Comparison of ENCODE assay signal across 4 cellular contexts in the genomic region with DNA sequence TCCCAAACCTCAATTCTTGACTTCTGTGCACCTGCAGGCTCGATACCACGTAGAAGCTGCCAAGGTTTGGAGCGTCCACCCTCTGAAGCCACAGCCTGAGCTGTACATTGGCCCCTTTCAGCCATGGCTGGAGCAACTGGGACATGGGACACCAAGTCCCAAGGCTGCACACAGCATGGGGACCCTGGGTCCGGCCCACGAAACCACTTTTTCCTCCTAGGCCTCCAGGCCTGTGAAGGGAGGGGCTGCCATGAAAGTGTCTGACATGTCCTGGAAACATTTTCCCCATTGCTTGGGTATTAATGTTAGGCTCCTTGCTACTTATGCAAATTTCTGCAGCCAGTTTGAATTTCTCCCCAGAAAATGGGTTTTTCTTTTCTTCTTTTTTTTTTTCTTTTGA. TPM values are rescaled to one million over a fixed set of nuclear protein-coding genes. Genes with fewer than 3 reads are reported as not detected.
DNase-seq lines count a peak whose midpoint lies in the region; ATAC-seq, FAIRE-seq and TF ChIP-seq lines count a peak whose summit lies in the region.
"Not testable (repeated sequence)": the region's sequence is repeated elsewhere in the genome, so short reads cannot be mapped to it uniquely, and the experiment has no call there.

No MANE protein-coding gene starts in this region.

- not testable (repeated sequence) for H3K27me3 ChIP-seq in K562 (ENCODE audit: control insufficient read depth in 2 of 2, insufficient read depth in 2 of 2, low read length in 2 of 2); endodermal cell (ENCODE audit: control insufficient read depth, insufficient read depth, low read length, poor library complexity, severe bottlenecking)

- TF ChIP-seq CTCF in A549 (IDR thresholded peaks at IDR 0.05); HEK293 (tag by site-specific recombination; IDR thresholded peaks at IDR 0.05); K562 (IDR thresholded peaks at IDR 0.05 in 2 of 3, conservative IDR thresholded peaks at IDR 0.05 in 1 of 3; ENCODE audit: insufficient read depth in 2 of 3, low read depth in 1 of 3, low read length in 3 of 3); endodermal cell (conservative IDR thresholded peaks at IDR 0.05): not testable (repeated sequence)

- not testable (repeated sequence) for TF ChIP-seq EP300 in A549 (IDR thresholded peaks at IDR 0.05); K562 (IDR thresholded peaks at IDR 0.05; ENCODE audit: low read length)

- not testable (repeated sequence) for BruUV-seq in K562 (replicated peaks; lab: Mats Ljungman, UMichigan)

- 94% methylated on average over 5 of the region's 5 CpGs for WGBS in A549 (ENCODE audit: missing lambda C conversion rate)
- 88% methylated on average over 5 of the region's 5 CpGs for WGBS in K562 (ENCODE audit: insufficient coverage, low coverage, missing lambda C conversion rate)
- WGBS in endodermal cell (ENCODE audit: insufficient coverage in 1 of 2, insufficient read length in 1 of 2), 2 experiments: 95 to 97% methylated on average over 3 to 5 of the region's 5 CpGs

- CTCF ChIA-PET in A549 (lab: Yijun Ruan, JAX); K562 (lab: Yijun Ruan, JAX; ENCODE audit: low intra/inter-chr PET ratio): not testable (repeated sequence)
- CTCF ChIA-PET in HEK293 (lab: Yijun Ruan, JAX): interaction anchor here (0.6 kb wide), 1 partner anchor 241 kb away, joined by 3 read pairs; no protein-coding TSS in a partner anchor

- not testable (repeated sequence) for H3K27me3 Mint-ChIP-seq in endodermal cell (ENCODE audit: insufficient read depth)

- not testable (repeated sequence) for H3K4me1 Mint-ChIP-seq in endodermal cell

- not testable (repeated sequence) for TF ChIP-seq POLR2A in A549 (IDR thresholded peaks at IDR 0.05; ENCODE audit: low read length); K562 (conservative IDR thresholded peaks at IDR 0.05)

- H3K27ac Mint-ChIP-seq in endodermal cell: not testable (repeated sequence)

- not testable (repeated sequence) for FAIRE-seq in A549 (lab: Jason Lieb, UNC); K562 (lab: Jason Lieb, UNC)

- H3K4me2 ChIP-seq in A549; K562 (ENCODE audit: insufficient read depth, low read length): not testable (repeated sequence)

- DNase-seq in A549 (ENCODE audit: low read depth in 1 of 2, low spot score in 1 of 2); K562 (ENCODE audit: extremely low read depth in 1 of 4, low spot score in 3 of 4); endodermal cell: not testable (repeated sequence)

- not testable (repeated sequence) for H3K9ac ChIP-seq in K562 (ENCODE audit: insufficient read depth in 1 of 2, low read depth in 2 of 2, low read length in 2 of 2); endodermal cell (ENCODE audit: extremely low read depth, low read length, poor library complexity, severe bottlenecking)

- not testable (repeated sequence) for TF ChIP-seq RAD21 in A549 (conservative IDR thresholded peaks at IDR 0.05 in 1 of 2, IDR thresholded peaks at IDR 0.05 in 1 of 2); K562 (CRISPR knock-in tag; conservative IDR thresholded peaks at IDR 0.05 in 1 of 2, IDR thresholded peaks at IDR 0.05 in 1 of 2)

- peaks cover 65% of the 10 kb centered on the region for H3K9me3 Mint-ChIP-seq in endodermal cell

- intact Hi-C loops in K562 (cut with micrococcal nuclease): not testable (repeated sequence)

- in situ Hi-C loops in K562 (cut with MboI): not testable (repeated sequence)

- not testable (repeated sequence) for ATAC-seq in A549, K562

- peaks cover 6 to 63% of the 10 kb centered on the region in 2 experiments; a peak in 2 of 3 replicates for H3K36me3 ChIP-seq in HEK293 (ENCODE audit: control insufficient read depth in 2 of 2, insufficient read depth in 1 of 2, low read length in 2 of 2)
- H3K36me3 ChIP-seq in K562 (ENCODE audit: control insufficient read depth, insufficient read depth, low read length): peaks cover 33% of the 10 kb centered on the region; the same call in 2 of the 3 replicates
- peaks cover 81% of the 10 kb centered on the region for H3K36me3 ChIP-seq in endodermal cell (ENCODE audit: control insufficient read depth, insufficient read depth, low read length)

- H3K79me2 ChIP-seq in K562 (ENCODE audit: control insufficient read depth, insufficient read depth, low read length): not testable (repeated sequence)

- H3K9me1 ChIP-seq in K562 (ENCODE audit: control insufficient read depth, insufficient read depth, low read length): not testable (repeated sequence)

- not testable (repeated sequence) for H3K4me3 Mint-ChIP-seq in endodermal cell

- not testable (repeated sequence) for H4K20me1 ChIP-seq in K562 (replicated peaks; ENCODE audit: control insufficient read depth, insufficient read depth, low read length)

- H3K4me3 ChIP-seq in A549; HEK293 (ENCODE audit: low read depth, low read length); K562: not testable (repeated sequence)
- peak overlapping the region; percentile 35 for H3K4me3 ChIP-seq in endodermal cell (ENCODE audit: low read length)

- H3K36me3 Mint-ChIP-seq in endodermal cell (ENCODE audit: low read depth): peaks cover 83% of the 10 kb centered on the region

- H3K9me3 ChIP-seq in A549; HEK293 (ENCODE audit: control insufficient read depth, insufficient read depth, low read depth, low read length): not testable (repeated sequence)
- peaks cover 16% of the 10 kb centered on the region for H3K9me3 ChIP-seq in K562 (replicated peaks; ENCODE audit: control insufficient read depth, insufficient read depth, low read depth, low read length)
- H3K9me3 ChIP-seq in endodermal cell (ENCODE audit: control insufficient read depth, low read length): peaks cover 67% of the 10 kb centered on the region

- POLR2A ChIA-PET in A549 (lab: Yijun Ruan, JAX); HEK293 (lab: Yijun Ruan, JAX): not testable (repeated sequence)
- POLR2A ChIA-PET in K562 (lab: Yijun Ruan, JAX): interaction anchor here (0.6 kb wide), 1 partner anchor 1205 kb away, joined by 3 read pairs; no protein-coding TSS in a partner anchor

- H3K27ac ChIP-seq in A549; HEK293 (ENCODE audit: extremely low read depth, low read depth, low read length); K562 (ENCODE audit: extremely low read depth, low read depth, low read length); endodermal cell (ENCODE audit: low read depth, low read length): not testable (repeated sequence)

- H2AFZ ChIP-seq in K562 (ENCODE audit: low read depth, low read length): not testable (repeated sequence)

- H3K4me1 ChIP-seq in A549; HEK293 (ENCODE audit: control insufficient read depth, insufficient read depth, low read length); K562 (replicated peaks in 1 of 2; ENCODE audit: control insufficient read depth in 2 of 2, insufficient read depth in 2 of 2, low read length in 2 of 2); endodermal cell (ENCODE audit: control insufficient read depth, insufficient read depth, low read length): not testable (repeated sequence)

TF ChIP-seq in A549, 52 proteins besides CTCF, POLR2A, EP300 and RAD21:
- TF ChIP-seq ZFP36 (IDR thresholded peaks at IDR 0.05; ENCODE audit: borderline replicate concordance, partially characterized antibody): peak; percentile 71

TF ChIP-seq in HEK293, 187 proteins besides CTCF, POLR2A, EP300 and RAD21:
- TF ChIP-seq ZNF585B (tag by site-specific recombination; IDR thresholded peaks at IDR 0.05): peak; percentile 99

TF ChIP-seq in K562, 482 proteins besides CTCF, POLR2A, EP300 and RAD21 (continues in another document):
- TF ChIP-seq ZFP36 (IDR thresholded peaks at IDR 0.05; ENCODE audit: low read depth, low read length, partially characterized antibody) (peak; percentile 90), TRIM28 (IDR thresholded peaks at IDR 0.05) (peak; percentile 68; the same call in 1 of the 2 replicates), CBX3 (IDR thresholded peaks at IDR 0.05; ENCODE audit: borderline replicate concordance in 1 of 2, low read length in 2 of 2) (peak in 1 of 2 experiments; percentile 48; a peak in 1 of 3 replicates)

RNA-seq across cellular contexts. Expression of gene PHTF1, which starts 40.7 kb away (rescaled TPM):
- polyA plus RNA-seq in A549 (2011; rRNA removed) (11.9 and 17.0 TPM in 2 replicates), A549 (2017; fragmentation: RNase III; extraction: RNeasy Plus Mini Kit Qiagen cat#74134 plus additional on column Dnase treatment) (13.7 to 17.1 TPM (median 15.8 TPM) in 3 replicates), K562 (2011; rRNA removed) (14.7 and 23.0 TPM in 2 replicates), K562 (2014; fragmentation: Illumina TruSeq; extraction: Trizol) (20.7 and 22.5 TPM in 2 replicates), K562 (2014; fragmentation: Nextera tagmentation; extraction: Ambion mirVana) (10 to 100 TPM in 1 of 2 experiments, 1 to 10 TPM in 1; 8.4 to 10.8 TPM), K562 (2014; rRNA removed) (20.9 and 23.8 TPM in 2 replicates)
- 6.3 and 6.8 TPM in 2 replicates for polyA plus RNA-seq in A549 (2012; cell fraction: cytosol; rRNA removed)
- 6.5 and 10.2 TPM in 2 replicates for polyA plus RNA-seq in A549 (2012; cell fraction: nucleus; rRNA removed)
- 9.5 and 11.7 TPM in 2 replicates for polyA minus RNA-seq in A549 (2011; rRNA and poly(A)+ RNA removed)
- total RNA-seq in K562 (2011; cell fraction: chromatin; rRNA removed; ENCODE audit: low replicate concordance): 44.6 and 91.3 TPM in 2 replicates
- total RNA-seq in K562 (2011; cell fraction: nucleolus; rRNA removed): 26.8 and 37.5 TPM in 2 replicates
- total RNA-seq in K562 (2011; cell fraction: nucleoplasm; rRNA removed): 55.9 and 69.6 TPM in 2 replicates
- total RNA-seq in K562 (2014; rRNA removed) (20.4 and 20.6 TPM in 2 replicates), K562 (2014; rRNA removed; fragmentation: Illumina TruSeq; extraction: Trizol) (28.8 and 32.0 TPM in 2 replicates), K562 (2015; rRNA removed; fragmentation: Illumina TruSeq; extraction: Trizol) (34.4 and 36.2 TPM in 2 replicates), K562 (2021) (26.9 and 28.8 TPM in 2 replicates), endodermal cell (10 to 100 TPM; 43.8 to 56.5 TPM)
- polyA plus RNA-seq in K562 (2011; cell fraction: cytosol; rRNA removed): 9.9 and 11.3 TPM in 2 replicates
- 12.9 and 14.7 TPM in 2 replicates for polyA plus RNA-seq in K562 (2011; cell fraction: nucleus; rRNA removed)
- polyA plus RNA-seq in K562 (2012): 22.7 and 25.8 TPM in 2 replicates
- 23.9 and 29.9 TPM in 2 replicates for polyA minus RNA-seq in K562 (2011; rRNA and poly(A)+ RNA removed)
- 11.5 and 15.3 TPM in 2 replicates for polyA minus RNA-seq in K562 (2011; cell fraction: cytosol; rRNA and poly(A)+ RNA removed)
- polyA minus RNA-seq in K562 (2011; cell fraction: nucleus; rRNA and poly(A)+ RNA removed): 25.3 and 30.5 TPM in 2 replicates
- polyA plus RNA-seq in endodermal cell (2013, experiment 1 of 2): 41.2 TPM
- 39.2 TPM for polyA plus RNA-seq in endodermal cell (2013, experiment 2 of 2)
